ENCODE assay signal across 9 cellular contexts in the genomic region with DNA sequence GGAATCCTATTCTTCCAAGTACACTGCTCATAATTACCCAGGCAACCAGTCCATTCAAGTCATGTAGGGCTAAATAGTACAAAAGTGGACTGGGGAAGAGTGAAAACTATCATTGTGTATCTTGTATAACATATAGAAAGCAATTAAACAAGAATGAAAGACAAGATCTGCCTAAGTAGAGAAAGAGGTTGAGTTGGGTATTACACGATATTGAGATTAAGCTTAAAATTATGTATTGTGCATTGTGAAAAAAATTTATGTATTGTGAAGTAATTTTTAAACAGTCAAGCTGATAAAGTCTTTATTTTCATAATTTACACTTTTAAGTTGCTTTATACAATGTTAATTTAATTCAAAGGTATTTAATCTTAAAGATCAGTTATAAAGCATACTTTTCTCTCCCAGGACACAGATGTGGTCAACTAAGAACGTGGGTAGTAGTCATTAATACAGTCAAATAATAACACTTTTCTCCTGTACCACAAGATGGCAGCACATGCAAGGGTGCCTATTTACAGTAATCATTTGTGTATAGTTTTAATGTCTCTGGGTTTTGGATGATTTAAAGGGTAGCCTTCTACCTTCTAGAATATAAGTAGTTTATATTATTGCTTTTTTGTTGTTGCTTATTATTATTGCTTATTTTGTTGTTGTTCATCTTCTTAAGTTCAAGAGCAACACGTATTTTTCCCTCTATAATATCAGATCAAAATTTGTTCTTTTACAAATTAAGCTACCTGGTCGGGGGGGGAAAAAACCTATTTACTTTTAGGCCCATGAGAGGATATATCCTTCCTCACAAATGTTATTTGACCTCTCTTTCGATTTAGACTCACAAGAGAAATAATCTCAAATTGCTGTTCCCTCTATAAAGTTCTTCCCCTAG. TPM values are rescaled to one million over a fixed set of nuclear protein-coding genes. Genes with fewer than 3 reads are reported as not detected.
DNase-seq lines count a peak whose midpoint lies in the region; ATAC-seq and TF ChIP-seq lines count a peak whose summit lies in the region.
"Had no signal": no experiment of that assay in that cellular context is flagged by ENCODE, and none has a peak within 500 bp of the region (broad histone marks: within the 10 kb centered on the region; RNA-seq: fewer than 3 reads in every experiment).

No MANE protein-coding gene starts in this region.

- no peaks in the 10 kb centered on the region for H3K36me3 Mint-ChIP-seq in natural killer cell
- no peaks in the 10 kb centered on the region for H3K36me3 Mint-ChIP-seq in natural killer cell treated with Interleukin-12 subunit alpha and Interleukin-12 subunit beta and Interleukin-15 and Interleukin-18, amount 100 ng/mL, for 72 hours

- no peaks in the 10 kb centered on the region for H3K9me3 Mint-ChIP-seq in natural killer cell
- no peaks in the 10 kb centered on the region for H3K9me3 Mint-ChIP-seq in natural killer cell treated with Interleukin-12 subunit alpha and Interleukin-12 subunit beta and Interleukin-15 and Interleukin-18, amount 100 ng/mL, for 72 hours

- no peak overlapping the region for H3K27ac Mint-ChIP-seq in natural killer cell
- no peak overlapping the region for H3K27ac Mint-ChIP-seq in natural killer cell treated with Interleukin-12 subunit alpha and Interleukin-12 subunit beta and Interleukin-15 and Interleukin-18, amount 100 ng/mL, for 72 hours

- no peak for DNase-seq in natural killer cell
- DNase-seq in natural killer cell treated with Interleukin-12 subunit alpha and Interleukin-12 subunit beta and Interleukin-15 and Interleukin-18, amount 100 ng/mL, for 72 hours (ENCODE audit: low spot score): no peak
- DNase-seq in HuH-7.5 (ENCODE audit: low spot score): peak; percentile 11
- DNase-seq in SJCRH30: peak; percentile 35 to 83
- peak; percentile 36 for DNase-seq in cerebellar cortex (ENCODE audit: low spot score)
- DNase-seq in kidney tubule cell (ENCODE audit: low spot score): peak; percentile 62
- DNase-seq in stromal cell of bone marrow (ENCODE audit: low read depth): peak; percentile 22

- ATAC-seq in natural killer cell: peak in 1 of 3 donors; percentile 61
- no peak for ATAC-seq in natural killer cell treated with Interleukin-12 subunit alpha and Interleukin-12 subunit beta and Interleukin-15 and Interleukin-18, amount 100 ng/mL, for 72 hours
- peak; percentile 92 for ATAC-seq in GM21825 (IDR thresholded peaks at IDR 0.05; ENCODE audit: unreplicated experiment)

- no peaks in the 10 kb centered on the region for H3K27me3 Mint-ChIP-seq in natural killer cell (ENCODE audit: low read depth in 2 of 2)
- H3K27me3 Mint-ChIP-seq in natural killer cell treated with Interleukin-12 subunit alpha and Interleukin-12 subunit beta and Interleukin-15 and Interleukin-18, amount 100 ng/mL, for 72 hours: no peaks in the 10 kb centered on the region

- intact Hi-C loops in natural killer cell (cut with micrococcal nuclease): loop anchor here (2.0 kb wide), 1 partner anchor 863 kb away; no protein-coding TSS in a partner anchor

- H3K9me3 ChIP-seq in SJCRH30 (replicated peaks): no peaks in the 10 kb centered on the region

- H3K4me1 ChIP-seq in SJCRH30: no peaks in the 10 kb centered on the region

- H3K36me3 ChIP-seq in SJCRH30: no peaks in the 10 kb centered on the region

- 0 out of 2 replicates have a peak, but pooled peaks cover 3% of the 10 kb centered on the region for H3K27me3 ChIP-seq in SJCRH30

- H3K4me3 Mint-ChIP-seq in natural killer cell: no peak overlapping the region
- H3K4me3 Mint-ChIP-seq in natural killer cell treated with Interleukin-12 subunit alpha and Interleukin-12 subunit beta and Interleukin-15 and Interleukin-18, amount 100 ng/mL, for 72 hours: no peak overlapping the region

- H3K4me3 ChIP-seq in SJCRH30: no peak overlapping the region

- H3K4me1 Mint-ChIP-seq in natural killer cell: no peaks in the 10 kb centered on the region
- no peaks in the 10 kb centered on the region for H3K4me1 Mint-ChIP-seq in natural killer cell treated with Interleukin-12 subunit alpha and Interleukin-12 subunit beta and Interleukin-15 and Interleukin-18, amount 100 ng/mL, for 72 hours (ENCODE audit: low read depth in 2 of 2)

- peak; percentile 69 for TF ChIP-seq CTCF in natural killer cell (IDR thresholded peaks at IDR 0.05)

- no peak overlapping the region for H3K27ac ChIP-seq in SJCRH30

RNA-seq across cellular contexts. Expression of gene SLC27A6, which starts 59.8 kb away (rescaled TPM):
- not detected for total RNA-seq in natural killer cell
- not detected for total RNA-seq in natural killer cell treated with Interleukin-12 subunit alpha and Interleukin-12 subunit beta and Interleukin-15 and Interleukin-18, amount 100 ng/mL, for 72 hours
- 0.04 TPM in 1 of 2 replicates, not detected in the other for total RNA-seq in SJCRH30 (2014; rRNA removed; shearing (Covaris generic))
- total RNA-seq: pulmonary artery endothelial cell had no signal

Comparison
In these comparisons a context has a peak if more than half of its experiments do, and no peak if none do; other contexts are left out.
1. DNase-seq: peak in HuH-7.5 (single experiment), SJCRH30 (2 of 2), cerebellar cortex (single experiment), kidney tubule cell (single experiment) and stromal cell of bone marrow (single experiment); none in natural killer cell (single experiment) and natural killer cell treated with Interleukin-12 subunit alpha and Interleukin-12 subunit beta and Interleukin-15 and Interleukin-18, amount 100 ng/mL, for 72 hours (single experiment).